ENCODE assay signal across 11 cellular contexts in genomic region chr4:141130947-141131545, GRCh38. TPM values are rescaled to one million over a fixed set of nuclear protein-coding genes. Genes with fewer than 3 reads are reported as not detected.
DNase-seq lines count a peak whose midpoint lies in the region; ATAC-seq and TF ChIP-seq lines count a peak whose summit lies in the region.
"Had no signal": no experiment of that assay in that cellular context is flagged by ENCODE, and none has a peak within 500 bp of the region (broad histone marks: within the 10 kb centered on the region; RNA-seq: fewer than 3 reads in every experiment).

No MANE protein-coding gene starts in this region.

- H3K9ac ChIP-seq in iPS-20b (ENCODE audit: low read depth, low read length), result no peak overlapping the region

- no peaks in the 10 kb centered on the region for H3K36me3 ChIP-seq in HAP-1 (replicated peaks)
- H3K36me3 ChIP-seq in iPS-20b (ENCODE audit: insufficient read depth, low read depth, low read length), result no peaks in the 10 kb centered on the region
- H3K36me3 ChIP-seq in spleen, result no peaks in the 10 kb centered on the region
- H3K36me3 ChIP-seq: left lung had no signal

- 53 to 91% (median 72%) methylated on average over 5 of the region's 5 CpGs for WGBS in spleen, 5 donors

- no peak for ATAC-seq in activated T-helper 17 cell treated with anti-CD3 and anti-CD28 coated beads, Interleukin-2, amount 50 U/mL, for 72 hours (replicated peaks)
- no peak for ATAC-seq in stimulated activated effector memory CD8-positive, alpha-beta T cell treated with anti-CD3 and anti-CD28 coated beads, Interleukin-12 subunit alpha, Interleukin-12 subunit beta, amount 100 ng/mL, for 72 hours
- ATAC-seq: left lung had no signal

- H3K4me1 Mint-ChIP-seq in activated T-helper 17 cell treated with anti-CD3 and anti-CD28 coated beads, Interleukin-2, amount 50 U/mL, for 72 hours, result peaks cover 5% of the 10 kb centered on the region
- H3K4me1 Mint-ChIP-seq in stimulated activated effector memory CD8-positive, alpha-beta T cell treated with anti-CD3 and anti-CD28 coated beads, Interleukin-12 subunit alpha, Interleukin-12 subunit beta, amount 100 ng/mL, for 72 hours, result peaks cover 5% of the 10 kb centered on the region

- DNase-seq in HAP-1 (ENCODE audit: low spot score in 2 of 2), result peak in 1 of 2 experiments; percentile 14
- DNase-seq in spleen, result no peak
- DNase-seq in NCI-H1436 (lab: John Stamatoyannopoulos, UW), result no peak
- no peak for DNase-seq in GM20000 (ENCODE audit: low spot score)
- no peak for DNase-seq in stimulated activated effector memory CD8-positive, alpha-beta T cell treated with anti-CD3 and anti-CD28 coated beads, Interleukin-12 subunit alpha, Interleukin-12 subunit beta, amount 100 ng/mL, for 72 hours (ENCODE audit: low spot score in 2 of 2)
- DNase-seq: left lung; MM.1S; stimulated activated CD4-positive, alpha-beta T cell treated with anti-CD3 and anti-CD28 coated beads, Interleukin-15, amount 100 ng/mL, for 24 hours; stimulated activated naive CD4-positive, alpha-beta T cell treated with Interleukin-2 at 50 U/mL for 16 hours had no signal

- TF ChIP-seq CTCF in spleen (IDR thresholded peaks at IDR 0.05 in 8 of 11, conservative IDR thresholded peaks at IDR 0.05 in 3 of 11), result no peak
- TF ChIP-seq CTCF in GM20000 (IDR thresholded peaks at IDR 0.05; ENCODE audit: extremely low read depth, missing control alignments), result no peak

- intact Hi-C loops in spleen (cut with DNase I; ENCODE audit: low total_unique reads), result no loop called here

- H3K27me3 ChIP-seq in HAP-1 (ENCODE audit: low read depth) (peaks cover 14% of the 10 kb centered on the region), iPS-20b (ENCODE audit: insufficient read depth, low read length) (peaks cover 26% of the 10 kb centered on the region), spleen (replicated peaks in 1 of 7) (peaks cover 0 to 55% (median 33%) of the 10 kb centered on the region in 7 donors)

- H3K27ac ChIP-seq in iPS-20b (ENCODE audit: low read length) (no peak overlapping the region), spleen (peak overlapping the region in 6 of 8 donors; percentile 3 to 87 (median 78))
- H3K27ac ChIP-seq: left lung had no signal

- TF ChIP-seq POLR2A in spleen (IDR thresholded peaks at IDR 0.05), result no peak

- no peaks in the 10 kb centered on the region for H3K9me3 Mint-ChIP-seq in activated T-helper 17 cell treated with anti-CD3 and anti-CD28 coated beads, Interleukin-2, amount 50 U/mL, for 72 hours
- H3K9me3 Mint-ChIP-seq in stimulated activated effector memory CD8-positive, alpha-beta T cell treated with anti-CD3 and anti-CD28 coated beads, Interleukin-12 subunit alpha, Interleukin-12 subunit beta, amount 100 ng/mL, for 72 hours, result no peaks in the 10 kb centered on the region

- in situ Hi-C loops in HAP-1 (cut with MboI; ENCODE audit: low sequenced_read_pairs), result loop anchor here (5.0 kb wide), 1 partner anchor 269 kb away; no protein-coding TSS in a partner anchor

- H3K9me3 ChIP-seq in HAP-1 (no peaks in the 10 kb centered on the region), iPS-20b (ENCODE audit: insufficient read depth, low read depth, low read length) (no peaks in the 10 kb centered on the region), spleen (no peaks in the 10 kb centered on the region)
- H3K9me3 ChIP-seq: left lung had no signal

- peak overlapping the region; percentile 39 for H3K4me3 Mint-ChIP-seq in activated T-helper 17 cell treated with anti-CD3 and anti-CD28 coated beads, Interleukin-2, amount 50 U/mL, for 72 hours
- H3K4me3 Mint-ChIP-seq in stimulated activated effector memory CD8-positive, alpha-beta T cell treated with anti-CD3 and anti-CD28 coated beads, Interleukin-12 subunit alpha, Interleukin-12 subunit beta, amount 100 ng/mL, for 72 hours, result no peak overlapping the region

- H3K27ac Mint-ChIP-seq in activated T-helper 17 cell treated with anti-CD3 and anti-CD28 coated beads, Interleukin-2, amount 50 U/mL, for 72 hours, result no peak overlapping the region
- H3K27ac Mint-ChIP-seq in stimulated activated effector memory CD8-positive, alpha-beta T cell treated with anti-CD3 and anti-CD28 coated beads, Interleukin-12 subunit alpha, Interleukin-12 subunit beta, amount 100 ng/mL, for 72 hours, result no peak overlapping the region

- H3K4me3 ChIP-seq in HAP-1, result peak overlapping the region; percentile 76
- peak overlapping the region; percentile 85 for H3K4me3 ChIP-seq in iPS-20b (ENCODE audit: low read length)
- H3K4me3 ChIP-seq in spleen, result peak overlapping the region; percentile 19 to 81 (median 69)

- H3K36me3 Mint-ChIP-seq in activated T-helper 17 cell treated with anti-CD3 and anti-CD28 coated beads, Interleukin-2, amount 50 U/mL, for 72 hours (ENCODE audit: low read depth), result no peaks in the 10 kb centered on the region
- H3K36me3 Mint-ChIP-seq in stimulated activated effector memory CD8-positive, alpha-beta T cell treated with anti-CD3 and anti-CD28 coated beads, Interleukin-12 subunit alpha, Interleukin-12 subunit beta, amount 100 ng/mL, for 72 hours, result no peaks in the 10 kb centered on the region

- H3K27me3 Mint-ChIP-seq in activated T-helper 17 cell treated with anti-CD3 and anti-CD28 coated beads, Interleukin-2, amount 50 U/mL, for 72 hours, result peaks cover 70% of the 10 kb centered on the region

- H3K4me1 ChIP-seq in HAP-1, result peaks cover 13% of the 10 kb centered on the region
- H3K4me1 ChIP-seq in iPS-20b (ENCODE audit: insufficient read depth, low read length), result peaks cover 6% of the 10 kb centered on the region; the same call in 1 of the 2 replicates
- peaks cover 3 to 41% (median 22%) of the 10 kb centered on the region in 6 donors for H3K4me1 ChIP-seq in spleen

RNA-seq across cellular contexts. Expression of gene RNF150, which starts 2.2 kb away (rescaled TPM):
- total RNA-seq in activated T-helper 17 cell treated with anti-CD3 and anti-CD28 coated beads, Interleukin-2, amount 50 U/mL, for 72 hours, result under 1 TPM in 1 of 2 donors, not detected in 1; 0.11 TPM
- total RNA-seq in spleen, result 10 to 100 TPM; 15.6 to 42.1 (median 32.0) TPM
- polyA plus RNA-seq in spleen, result 1 to 10 TPM; 1.2 to 1.9 (median 1.4) TPM

Comparison
In these comparisons a context has a peak if more than half of its experiments do, and no peak if none do; other contexts are left out.
1. RNA of gene RNF150, which starts 2.2 kb away (total RNA-seq): 15.6 to 42.1 TPM in spleen; 0.11 TPM in activated T-helper 17 cell treated with anti-CD3 and anti-CD28 coated beads, Interleukin-2, amount 50 U/mL, for 72 hours; every median in the first group is over 10 times any median in the second.
2. Peak in every context shown above with its lines, with median percentiles within 50 percentile points of each other: H3K4me3 ChIP-seq.